ENCODE assay signal across 15 cellular contexts in genomic region chr12:68479261-68479581, GRCh38.
DNase-seq lines count a peak whose midpoint lies in the region; ATAC-seq and TF ChIP-seq lines count a peak whose summit lies in the region.
"Had no signal": no experiment of that assay in that cellular context is flagged by ENCODE, and none has a peak within 500 bp of the region (broad histone marks: within the 10 kb centered on the region; RNA-seq: fewer than 3 reads in every experiment).

No MANE protein-coding gene starts in this region.

- BruUV-seq in A673 (replicated peaks; lab: Mats Ljungman, UMichigan) = no TSS peak

- POLR2A ChIA-PET in A673 (lab: Charles Lee; ENCODE audit: low non-redundant PET) = no interaction called here

- peak; percentile 12 for DNase-seq in A673 (ENCODE audit: low spot score)
- peak; percentile 59 to 68 for DNase-seq in HAP-1 (ENCODE audit: low spot score in 2 of 2)
- DNase-seq in choroid plexus epithelial cell (ENCODE audit: low read depth) = peak; percentile 43
- no peak for DNase-seq in activated CD8-positive, alpha-beta memory T cell treated with anti-CD3 and anti-CD28 coated beads, Interleukin-2, amount 10 ng/mL, durations not matched to agents 7 days and 5 days
- no peak for DNase-seq in activated CD8-positive, alpha-beta memory T cell treated with anti-CD3 and anti-CD28 coated beads, Interleukin-2, amount 50 U/mL, for 4 hours
- no peak for DNase-seq in GM19238 (ENCODE audit: insufficient read length, low spot score)
- DNase-seq: activated B cell treated with CpG ODN at 0.5 μM for 24 hours; HCEC 1CT; left lung; NCI-H510A treated with DMSO at 0.1 percent for 48 hours; stimulated activated naive CD4-positive, alpha-beta T cell; SW 1271 had no signal

- H3K4me1 Mint-ChIP-seq in activated CD8-positive, alpha-beta memory T cell treated with anti-CD3 and anti-CD28 coated beads, Interleukin-2, amount 10 ng/mL, durations not matched to agents 7 days and 5 days = peaks cover 56% of the 10 kb centered on the region

- ATAC-seq in activated CD8-positive, alpha-beta memory T cell treated with anti-CD3 and anti-CD28 coated beads, Interleukin-2, amount 10 ng/mL, durations not matched to agents 7 days and 5 days = no peak
- no peak for ATAC-seq in GM18505 (IDR thresholded peaks at IDR 0.05; ENCODE audit: unreplicated experiment)
- ATAC-seq: left lung had no signal

- H3K4me1 ChIP-seq in A673 (ENCODE audit: insufficient read depth, low read length, poor library complexity, severe bottlenecking) (peaks cover 24% of the 10 kb centered on the region), HAP-1 (peaks cover 21% of the 10 kb centered on the region), muscle layer of duodenum (ENCODE audit: control insufficient read depth in 1 of 2, insufficient read depth in 2 of 2, low read length in 2 of 2) (no peaks in the 10 kb centered on the region)
- H3K4me1 ChIP-seq: left lung had no signal

- peaks cover 2% of the 10 kb centered on the region for H3K9me3 Mint-ChIP-seq in activated CD8-positive, alpha-beta memory T cell treated with anti-CD3 and anti-CD28 coated beads, Interleukin-2, amount 10 ng/mL, durations not matched to agents 7 days and 5 days (ENCODE audit: low read depth)
- H3K9me3 Mint-ChIP-seq: neural crest cell had no signal

- intact Hi-C loops in A673 (cut with micrococcal nuclease; ENCODE audit: unreplicated experiment) = no loop called here

- H3K9me3 ChIP-seq in A673 (ENCODE audit: low read depth, low read length, poor library complexity, severe bottlenecking) (no peaks in the 10 kb centered on the region), HAP-1 (peaks cover 2% of the 10 kb centered on the region; the same call in 1 of the 2 replicates), muscle layer of duodenum (ENCODE audit: control insufficient read depth in 1 of 2, low read length in 2 of 2) (no peaks in the 10 kb centered on the region)
- H3K9me3 ChIP-seq: left lung had no signal

- no peaks in the 10 kb centered on the region for H3K27me3 Mint-ChIP-seq in activated CD8-positive, alpha-beta memory T cell treated with anti-CD3 and anti-CD28 coated beads, Interleukin-2, amount 10 ng/mL, durations not matched to agents 7 days and 5 days
- H3K27me3 Mint-ChIP-seq: activated B cell treated with CpG ODN at 0.5 μM for 24 hours had no signal

- H3K27ac Mint-ChIP-seq in activated CD8-positive, alpha-beta memory T cell treated with anti-CD3 and anti-CD28 coated beads, Interleukin-2, amount 10 ng/mL, durations not matched to agents 7 days and 5 days = no peak overlapping the region
- H3K27ac Mint-ChIP-seq: activated B cell treated with CpG ODN at 0.5 μM for 24 hours had no signal

- H3K36me3 ChIP-seq in A673 (ENCODE audit: insufficient read depth, low read length, poor library complexity, severe bottlenecking) = no peaks in the 10 kb centered on the region
- H3K36me3 ChIP-seq in HAP-1 (replicated peaks) = no peaks in the 10 kb centered on the region
- no peaks in the 10 kb centered on the region for H3K36me3 ChIP-seq in muscle layer of duodenum (ENCODE audit: control insufficient read depth in 1 of 2, insufficient read depth in 2 of 2, low read length in 2 of 2)
- H3K36me3 ChIP-seq: left lung had no signal

- H3K4me3 Mint-ChIP-seq in activated CD8-positive, alpha-beta memory T cell treated with anti-CD3 and anti-CD28 coated beads, Interleukin-2, amount 10 ng/mL, durations not matched to agents 7 days and 5 days = no peak overlapping the region
- H3K4me3 Mint-ChIP-seq: activated B cell treated with CpG ODN at 0.5 μM for 24 hours, neural crest cell had no signal

- no peaks in the 10 kb centered on the region for H3K27me3 ChIP-seq in A673 (replicated peaks; ENCODE audit: insufficient read depth, low read depth, low read length, poor library complexity)
- no peaks in the 10 kb centered on the region for H3K27me3 ChIP-seq in HAP-1 (ENCODE audit: low read depth)
- no peaks in the 10 kb centered on the region for H3K27me3 ChIP-seq in muscle layer of duodenum (ENCODE audit: low read depth, low read length)
- H3K27me3 ChIP-seq: left lung had no signal

- H3K27ac ChIP-seq in A673 (ENCODE audit: low read depth, low read length, poor library complexity, severe bottlenecking) (no peak overlapping the region), muscle layer of duodenum (ENCODE audit: low read length) (peak overlapping the region; percentile 84)
- H3K27ac ChIP-seq: left lung had no signal

- H3K4me3 ChIP-seq in A673 (ENCODE audit: low read depth, low read length, poor library complexity, severe bottlenecking) = no peak overlapping the region
- no peak overlapping the region for H3K4me3 ChIP-seq in HAP-1
- no peak overlapping the region for H3K4me3 ChIP-seq in choroid plexus epithelial cell (ENCODE audit: low read depth, low read length)
- no peak overlapping the region for H3K4me3 ChIP-seq in muscle layer of duodenum (ENCODE audit: low read depth in 1 of 2, low read length in 2 of 2)
- H3K4me3 ChIP-seq: left lung had no signal

- no peak for TF ChIP-seq CTCF in A673 (conservative IDR thresholded peaks at IDR 0.05; ENCODE audit: low read depth, low read length)
- TF ChIP-seq CTCF in choroid plexus epithelial cell (conservative IDR thresholded peaks at IDR 0.05; ENCODE audit: low read depth, low read length) = no peak

- H3K36me3 Mint-ChIP-seq in activated CD8-positive, alpha-beta memory T cell treated with anti-CD3 and anti-CD28 coated beads, Interleukin-2, amount 10 ng/mL, durations not matched to agents 7 days and 5 days = peaks cover 33% of the 10 kb centered on the region

- in situ Hi-C loops in HAP-1 (cut with MboI; ENCODE audit: low sequenced_read_pairs) = no loop called here

- CTCF ChIA-PET in A673 (lab: Charles Lee) = no interaction called here
- CTCF ChIA-PET in activated CD8-positive, alpha-beta memory T cell treated with anti-CD3 and anti-CD28 coated beads, Interleukin-2, amount 10 ng/mL, durations not matched to agents 7 days and 5 days (lab: Charles Lee) = interaction anchor here (1.1 to 1.2 kb wide), 2 partner anchors 12 to 31 kb away, joined by 3 read pairs; no protein-coding TSS in a partner anchor

- TF ChIP-seq POLR2A in GM18505 (IDR thresholded peaks at IDR 0.05; ENCODE audit: borderline replicate concordance, extremely low read depth, insufficient read depth, insufficient read length) = no peak

Comparison
In these comparisons a context has a peak if more than half of its experiments do, and no peak if none do; other contexts are left out.
1. DNase-seq: peak in A673 (single experiment), HAP-1 (2 of 2) and choroid plexus epithelial cell (single experiment); none in activated CD8-positive, alpha-beta memory T cell treated with anti-CD3 and anti-CD28 coated beads, Interleukin-2, amount 10 ng/mL, durations not matched to agents 7 days and 5 days (single experiment), activated CD8-positive, alpha-beta memory T cell treated with anti-CD3 and anti-CD28 coated beads, Interleukin-2, amount 50 U/mL, for 4 hours (single experiment) and GM19238 (single experiment).